Comparison of ENCODE assay signal across 16 cellular contexts in genomic region chr16:79897087-79897443, GRCh38.
A peak's percentile ranks its signal among the peaks of the same experiment; 100 is the strongest.
DNase-seq lines count a peak whose midpoint lies in the region; ATAC-seq, FAIRE-seq and TF ChIP-seq lines count a peak whose summit lies in the region.
"Had no signal": no experiment of that assay in that cellular context is flagged by ENCODE, and none has a peak within 500 bp of the region (broad histone marks: within the 10 kb centered on the region; RNA-seq: fewer than 3 reads in every experiment).

No MANE protein-coding gene starts in this region.

- no peak overlapping the region for H4K91ac ChIP-seq in trophoblast cell (ENCODE audit: low read depth, low read length)

- POLR2A ChIA-PET in A549 (lab: Yijun Ruan, JAX): no interaction called here

- CTCF ChIA-PET in A549 (lab: Yijun Ruan, JAX): interaction anchor here (0.7 kb wide), 1 partner anchor 187 kb away, joined by 3 read pairs; no protein-coding TSS in a partner anchor

- no peak overlapping the region for H2BK120ac ChIP-seq in trophoblast cell (ENCODE audit: insufficient read depth, low read length, poor library complexity)

- H3K27me3 ChIP-seq in duodenal mucosa (ENCODE audit: control insufficient read depth in 1 of 2, insufficient read depth in 2 of 2, low read length in 2 of 2) (no peaks in the 10 kb centered on the region), right lobe of liver (no peaks in the 10 kb centered on the region), trophoblast cell (ENCODE audit: insufficient read depth, low read length) (no peaks in the 10 kb centered on the region), thyroid gland (no peaks in the 10 kb centered on the region), adrenal gland (no peaks in the 10 kb centered on the region)
- H3K27me3 ChIP-seq: SJCRH30 had no signal

- no peak for FAIRE-seq in A549 (lab: Jason Lieb, UNC)

- H3K9me3 ChIP-seq in A549 (no peaks in the 10 kb centered on the region), duodenal mucosa (ENCODE audit: control insufficient read depth in 1 of 2, low read length in 2 of 2) (no peaks in the 10 kb centered on the region), right lobe of liver (no peaks in the 10 kb centered on the region), trophoblast cell (ENCODE audit: insufficient read depth, low read depth, low read length) (no peaks in the 10 kb centered on the region), thyroid gland (no peaks in the 10 kb centered on the region), adrenal gland (replicated peaks in 1 of 3) (no peaks in the 10 kb centered on the region)
- H3K9me3 ChIP-seq: SJCRH30 had no signal

- no peak overlapping the region for H2BK5ac ChIP-seq in trophoblast cell (ENCODE audit: low read depth, low read length, poor library complexity)

- no peak overlapping the region for H3K23ac ChIP-seq in trophoblast cell (ENCODE audit: low read length)

- intact Hi-C loops in right lobe of liver (cut with DNase I): no loop called here
- intact Hi-C loops in thyroid gland (cut with DNase I): no loop called here
- intact Hi-C loops in adrenal gland (cut with DNase I): no loop called here

- peaks cover 14% of the 10 kb centered on the region; the same call in 2 of the 3 replicates for H3K4me1 ChIP-seq in A549
- H3K4me1 ChIP-seq in duodenal mucosa (ENCODE audit: control insufficient read depth in 1 of 2, insufficient read depth in 2 of 2, low read length in 2 of 2): peaks cover 41 to 47% of the 10 kb centered on the region in 2 donors
- H3K4me1 ChIP-seq in right lobe of liver: peaks cover 0 to 35% (median 16%) of the 10 kb centered on the region in 4 donors
- peaks cover 5 to 6% of the 10 kb centered on the region in 2 experiments for H3K4me1 ChIP-seq in trophoblast cell (ENCODE audit: control insufficient read depth in 1 of 2, insufficient read depth in 2 of 2, low read length in 2 of 2)
- no peaks in the 10 kb centered on the region for H3K4me1 ChIP-seq in thyroid gland
- no peaks in the 10 kb centered on the region for H3K4me1 ChIP-seq in adrenal gland (replicated peaks in 1 of 2)
- H3K4me1 ChIP-seq: SJCRH30 had no signal

- H3K4ac ChIP-seq in trophoblast cell (ENCODE audit: low read depth, low read length): no peak overlapping the region

- H3K14ac ChIP-seq in trophoblast cell (ENCODE audit: low read length): no peak overlapping the region

- H3K9ac ChIP-seq in duodenal mucosa (ENCODE audit: low read depth in 1 of 2, low read length in 2 of 2) (peak overlapping the region in 1 of 2 donors; percentile 3), trophoblast cell (ENCODE audit: low read length) (no peak overlapping the region)
- H3K9ac ChIP-seq: KMS-11 had no signal

- H3K4me2 ChIP-seq in A549: peak overlapping the region; percentile 54; the same call in 2 of the 3 replicates
- H3K4me2 ChIP-seq in trophoblast cell (ENCODE audit: low read length): no peak overlapping the region
- H3K4me2 ChIP-seq: KMS-11 had no signal

- ATAC-seq in A549: peak in 1 of 2 experiments; percentile 49; a peak in 3 of 6 replicates
- peak in 3 of 4 donors; percentile 4 to 17 (median 12) for ATAC-seq in right lobe of liver
- ATAC-seq in HG03045 (IDR thresholded peaks at IDR 0.05; ENCODE audit: unreplicated experiment): no peak

- TF ChIP-seq CTCF in A549 (IDR thresholded peaks at IDR 0.05): no peak
- TF ChIP-seq CTCF in right lobe of liver (IDR thresholded peaks at IDR 0.05): no peak
- no peak for TF ChIP-seq CTCF in thyroid gland (IDR thresholded peaks at IDR 0.05)
- no peak for TF ChIP-seq CTCF in adrenal gland (IDR thresholded peaks at IDR 0.05)

- WGBS in A549 (ENCODE audit: missing lambda C conversion rate): 59% methylated on average over 2 of the region's 2 CpGs
- 34% methylated on average over 2 of the region's 2 CpGs for WGBS in right lobe of liver (ENCODE audit: insufficient coverage, low coverage, low lambda C conversion rate, missing lambda C conversion rate)
- WGBS in trophoblast cell (ENCODE audit: extremely low coverage, insufficient coverage, insufficient read length): no CpG with 5 or more reads among the region's 2 CpGs
- WGBS in thyroid gland, 2 donors: 53 to 74% methylated on average over 2 of the region's 2 CpGs
- 60 to 78% (median 70%) methylated on average over 1 to 2 of the region's 2 CpGs for WGBS in adrenal gland, 4 donors

- peak overlapping the region; percentile 8 for H3K18ac ChIP-seq in trophoblast cell (ENCODE audit: low read length)

- H3K79me1 ChIP-seq in trophoblast cell (ENCODE audit: low read length): peaks cover 2% of the 10 kb centered on the region

- peak overlapping the region; percentile 26 for H2BK12ac ChIP-seq in trophoblast cell (ENCODE audit: low read length)

- H3K27ac ChIP-seq in A549: no peak overlapping the region; a peak in 1 of 6 replicates
- H3K27ac ChIP-seq in duodenal mucosa (ENCODE audit: low read depth, low read length): peak overlapping the region; percentile 23
- H3K27ac ChIP-seq in right lobe of liver: peak overlapping the region in 2 of 3 donors; percentile 86 to 89
- no peak overlapping the region for H3K27ac ChIP-seq in trophoblast cell (ENCODE audit: low read depth, low read length)
- no peak overlapping the region for H3K27ac ChIP-seq in thyroid gland
- no peak overlapping the region for H3K27ac ChIP-seq in adrenal gland
- H3K27ac ChIP-seq: 22Rv1, HL-60, KMS-11, SJCRH30 had no signal

- no peak for TF ChIP-seq EP300 in A549 (IDR thresholded peaks at IDR 0.05)

- no peak for TF ChIP-seq POLR2A in A549 (IDR thresholded peaks at IDR 0.05; ENCODE audit: low read length)
- TF ChIP-seq POLR2A in right lobe of liver (IDR thresholded peaks at IDR 0.05): no peak
- no peak for TF ChIP-seq POLR2A in thyroid gland (IDR thresholded peaks at IDR 0.05)
- TF ChIP-seq POLR2A in adrenal gland (IDR thresholded peaks at IDR 0.05): no peak

- DNase-seq in A549 (ENCODE audit: low read depth in 1 of 2, low spot score in 1 of 2): no peak
- no peak for DNase-seq in right lobe of liver
- no peak for DNase-seq in trophoblast cell
- DNase-seq in NCI-H1417 treated with DMSO at 0.1 percent for 48 hours (lab: John Stamatoyannopoulos, UW): no peak
- no peak for DNase-seq in thyroid gland
- no peak for DNase-seq in adrenal gland
- DNase-seq: DMS79 treated with DMSO at 0.1 percent for 48 hours, NCI-H1105, NCI-H2081, NCI-H2171 treated with DMSO at 0.1 percent for 48 hours had no signal

- H3K79me2 ChIP-seq in trophoblast cell (ENCODE audit: control insufficient read depth, insufficient read depth, low read length, poor library complexity): no peaks in the 10 kb centered on the region

- no peak overlapping the region for H2AK5ac ChIP-seq in trophoblast cell (ENCODE audit: low read length)

- H4K8ac ChIP-seq in trophoblast cell (ENCODE audit: low read depth, low read length): no peak overlapping the region

- TF ChIP-seq RAD21 in A549 (conservative IDR thresholded peaks at IDR 0.05 in 1 of 2, IDR thresholded peaks at IDR 0.05 in 1 of 2): no peak

- H2AFZ ChIP-seq in trophoblast cell (ENCODE audit: insufficient read depth, low read length, poor library complexity): no peak overlapping the region

- H3K36me3 ChIP-seq in duodenal mucosa (ENCODE audit: control insufficient read depth in 1 of 2, insufficient read depth in 2 of 2, low read length in 2 of 2) (no peaks in the 10 kb centered on the region), right lobe of liver (no peaks in the 10 kb centered on the region), trophoblast cell (ENCODE audit: control insufficient read depth in 1 of 2, insufficient read depth in 2 of 2, low read length in 2 of 2) (no peaks in the 10 kb centered on the region), thyroid gland (no peaks in the 10 kb centered on the region), adrenal gland (replicated peaks in 1 of 2) (no peaks in the 10 kb centered on the region)
- H3K36me3 ChIP-seq: SJCRH30 had no signal

- no peak overlapping the region for H3K4me3 ChIP-seq in A549
- no peak overlapping the region for H3K4me3 ChIP-seq in duodenal mucosa (ENCODE audit: low read depth in 1 of 2, low read length in 2 of 2)
- H3K4me3 ChIP-seq in right lobe of liver: no peak overlapping the region
- no peak overlapping the region for H3K4me3 ChIP-seq in trophoblast cell (ENCODE audit: low read depth, low read length)
- no peak overlapping the region for H3K4me3 ChIP-seq in thyroid gland (replicated peaks in 1 of 3)
- no peak overlapping the region for H3K4me3 ChIP-seq in adrenal gland
- H3K4me3 ChIP-seq: SJCRH30 had no signal

- H4K12ac ChIP-seq in trophoblast cell (ENCODE audit: low read depth, low read length): no peak overlapping the region

TF ChIP-seq in A549, 52 proteins besides CTCF, POLR2A, EP300 and RAD21:
- no peak for TF ChIP-seq RCOR1 (IDR thresholded peaks at IDR 0.05; ENCODE audit: low read depth, low read length)
- TF ChIP-seq FOSL2 (IDR thresholded peaks at IDR 0.05): no peak
- TF ChIP-seq FOSL2 (CRISPR knock-in tag; IDR thresholded peaks at IDR 0.05): no peak
- no peak for TF ChIP-seq MYC (IDR thresholded peaks at IDR 0.05; ENCODE audit: borderline replicate concordance, low read length)
- TF ChIP-seq NR3C1 (IDR thresholded peaks at IDR 0.05): no peak
- TF ChIP-seq JUN (IDR thresholded peaks at IDR 0.05): no peak
- TF ChIP-seq TFCP2L1 (CRISPR knock-in tag; IDR thresholded peaks at IDR 0.05): no peak
- no peak for TF ChIP-seq HOXB5 (CRISPR knock-in tag; IDR thresholded peaks at IDR 0.05)
- TF ChIP-seq FOXS1 (CRISPR knock-in tag; IDR thresholded peaks at IDR 0.05): no peak
- no peak for TF ChIP-seq KDM5A (IDR thresholded peaks at IDR 0.05)
- no peak for TF ChIP-seq MAFK (IDR thresholded peaks at IDR 0.05; ENCODE audit: partially characterized antibody)
- TF ChIP-seq KDM1A (IDR thresholded peaks at IDR 0.05; ENCODE audit: low read depth): no peak
- no peak for TF ChIP-seq ZNF302 (CRISPR knock-in tag; IDR thresholded peaks at IDR 0.05)
- TF ChIP-seq SMC3 (IDR thresholded peaks at IDR 0.05): no peak
- no peak for TF ChIP-seq RFX5 (IDR thresholded peaks at IDR 0.05)
- TF ChIP-seq JUNB (IDR thresholded peaks at IDR 0.05): no peak
- TF ChIP-seq, protein P1, sequence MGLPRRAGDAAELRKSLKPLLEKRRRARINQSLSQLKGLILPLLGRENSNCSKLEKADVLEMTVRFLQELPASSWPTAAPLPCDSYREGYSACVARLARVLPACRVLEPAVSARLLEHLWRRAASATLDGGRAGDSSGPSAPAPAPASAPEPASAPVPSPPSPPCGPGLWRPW (IDR thresholded peaks at IDR 0.05): no peak

Comparison
In these comparisons a context has a peak if more than half of its experiments do, and no peak if none do; other contexts are left out.
1. H3K27ac ChIP-seq: peak in duodenal mucosa (single experiment) and right lobe of liver (2 of 3); none in A549 (0 of 2), trophoblast cell (single experiment), thyroid gland (0 of 3) and adrenal gland (0 of 5).